1 cellular context compared by ENCODE assay signal in the genomic region with DNA sequence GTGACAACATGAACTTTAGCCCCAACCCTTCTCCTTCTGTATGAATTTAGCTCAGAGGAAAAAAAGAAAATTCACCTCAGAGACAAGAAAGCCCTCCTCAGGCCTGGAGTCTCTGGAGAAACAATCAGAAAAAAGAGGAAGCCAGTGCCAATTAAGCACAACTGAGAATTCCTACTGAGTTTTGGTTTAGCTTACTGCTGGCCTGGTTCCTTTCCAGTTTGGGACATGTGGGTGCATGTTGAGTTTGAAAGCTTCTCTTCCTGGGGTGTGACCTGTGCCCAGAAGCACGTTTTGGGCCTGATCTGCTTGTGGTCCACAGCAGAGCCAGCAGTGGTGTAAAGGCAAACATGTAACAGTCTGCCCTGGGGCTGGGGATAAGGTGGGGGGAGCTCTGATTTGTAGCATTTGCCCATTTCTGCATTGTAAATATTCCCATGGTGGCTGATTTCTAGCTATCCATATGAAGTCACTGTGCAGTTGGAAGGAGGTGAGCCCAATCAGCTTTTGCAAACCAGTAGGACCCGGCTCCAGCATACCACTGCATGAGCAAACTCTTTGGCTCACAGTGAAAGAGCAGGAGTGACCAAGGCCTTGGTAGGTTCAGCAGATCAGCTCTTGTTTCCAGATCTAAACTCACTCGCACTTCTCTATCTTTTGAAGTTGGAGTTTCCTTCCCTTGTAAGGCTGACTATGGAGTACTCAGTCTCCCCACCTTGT.
TF ChIP-seq lines count a peak whose summit lies in the region.

No MANE protein-coding gene starts in this region.

TF ChIP-seq in HEK293T, 16 proteins besides CTCF, POLR2A, EP300 and RAD21 (continued from another document):
- TF ChIP-seq SP1 (IDR thresholded peaks at IDR 0.05): no peak
TF ChIP-seq in HEK293T: peak in this region for 0.
